Comparison of ENCODE assay signal across 16 cellular contexts in the genomic region with DNA sequence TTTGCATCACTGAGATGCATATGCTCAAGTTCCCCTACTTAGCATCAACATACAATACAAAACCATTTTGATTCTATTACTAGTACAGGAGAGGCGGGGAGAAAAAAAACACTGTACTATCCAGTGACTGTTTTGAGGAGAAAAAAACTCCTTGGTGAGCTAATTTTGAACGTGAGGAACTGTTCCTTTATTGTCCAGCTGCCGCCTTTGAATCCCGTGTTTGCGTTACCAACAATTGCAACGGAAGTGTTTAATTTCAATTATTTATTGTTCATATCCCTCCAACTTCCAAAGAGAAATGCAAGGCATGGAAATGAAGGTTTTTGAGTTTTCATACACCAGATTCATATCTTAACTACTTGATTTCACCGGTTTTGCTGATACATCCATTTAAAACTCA.
DNase-seq lines count a peak whose midpoint lies in the region; ATAC-seq and TF ChIP-seq lines count a peak whose summit lies in the region.
"Had no signal": no experiment of that assay in that cellular context is flagged by ENCODE, and none has a peak within 500 bp of the region (broad histone marks: within the 10 kb centered on the region; RNA-seq: fewer than 3 reads in every experiment).

No MANE protein-coding gene starts in this region.

- H3F3A ChIP-seq in GM23338 (replicated peaks; ENCODE audit: low read depth) = no peaks in the 10 kb centered on the region

- peaks cover 4% of the 10 kb centered on the region for H3K27me3 Mint-ChIP-seq in GM23338 (ENCODE audit: insufficient read depth, low read depth, poor library complexity)

- no peaks in the 10 kb centered on the region for H3K27me3 ChIP-seq in GM23338 (ENCODE audit: insufficient read depth)
- no peaks in the 10 kb centered on the region for H3K27me3 ChIP-seq in iPS-20b (ENCODE audit: insufficient read depth, low read length)
- no peaks in the 10 kb centered on the region for H3K27me3 ChIP-seq in osteoblast (ENCODE audit: insufficient read depth, low read length)

- H2AFZ ChIP-seq in GM23338 = peak overlapping the region; percentile 87; the same call in 1 of the 2 replicates
- H2AFZ ChIP-seq in osteoblast (ENCODE audit: low read length) = peak overlapping the region; percentile 89
- H2AFZ ChIP-seq: GM23248 had no signal

- no peaks in the 10 kb centered on the region for H3K79me2 ChIP-seq in GM23338 (replicated peaks; ENCODE audit: insufficient read depth)
- H3K79me2 ChIP-seq in osteoblast (ENCODE audit: insufficient read depth, low read length) = no peaks in the 10 kb centered on the region

- H3K4me1 ChIP-seq in GM23338 (ENCODE audit: insufficient read depth) = no peaks in the 10 kb centered on the region
- peaks cover 3% of the 10 kb centered on the region; the same call in 1 of the 2 replicates for H3K4me1 ChIP-seq in iPS-20b (ENCODE audit: insufficient read depth, low read length)
- peaks cover 3% of the 10 kb centered on the region for H3K4me1 ChIP-seq in osteoblast (ENCODE audit: insufficient read depth, low read length)

- no peak for DNase-seq in GM23338 (ENCODE audit: low spot score)
- peak; percentile 21 for DNase-seq in astrocyte of the hippocampus (ENCODE audit: low read depth, low spot score)
- no peak for DNase-seq in osteoblast (ENCODE audit: insufficient read length, low spot score, missing footprints)
- no peak for DNase-seq in nucleus accumbens (lab: John Stamatoyannopoulos, UW)
- no peak for DNase-seq in stimulated activated CD4-positive, alpha-beta T cell treated with anti-CD3 and anti-CD28 coated beads, Interleukin-2, amount 100 ng/mL, for 48 hours
- DNase-seq: CD8-positive, alpha-beta T cell; DND-41; GM23248; KBM-7; MV-4-11; NCI-H1417; NCI-H524; Right ventricle myocardium superior had no signal

- H3K9ac ChIP-seq in iPS-20b (ENCODE audit: low read depth, low read length) = peak overlapping the region; percentile 54; the same call in 1 of the 2 replicates
- H3K9ac ChIP-seq: GM23248 had no signal

- no peak overlapping the region for H3K4me3 Mint-ChIP-seq in GM23338
- H3K4me3 Mint-ChIP-seq: CD8-positive, alpha-beta T cell had no signal

- no peak for ATAC-seq in GM23338
- ATAC-seq in GM18861 (IDR thresholded peaks at IDR 0.05; ENCODE audit: unreplicated experiment) = no peak
- ATAC-seq in GM18502 (IDR thresholded peaks at IDR 0.05; ENCODE audit: poor library complexity, unreplicated experiment) = no peak
- ATAC-seq: CD8-positive, alpha-beta T cell had no signal

- H4K20me1 ChIP-seq in GM23338 (replicated peaks; ENCODE audit: insufficient read depth) (no peaks in the 10 kb centered on the region), osteoblast (ENCODE audit: insufficient read depth, low read length) (no peaks in the 10 kb centered on the region)

- H3K4me2 ChIP-seq in GM23338 (no peak overlapping the region), osteoblast (ENCODE audit: insufficient read depth, low read length) (no peak overlapping the region)

- H3K9me3 ChIP-seq in iPS-20b (ENCODE audit: insufficient read depth, low read depth, low read length) = no peaks in the 10 kb centered on the region
- no peaks in the 10 kb centered on the region for H3K9me3 ChIP-seq in osteoblast (ENCODE audit: low read depth, low read length)

- no peaks in the 10 kb centered on the region for H3K36me3 Mint-ChIP-seq in GM23338 (ENCODE audit: low read depth)
- H3K36me3 Mint-ChIP-seq: CD8-positive, alpha-beta T cell had no signal

- no peaks in the 10 kb centered on the region for H3K4me1 Mint-ChIP-seq in GM23338

- H3K36me3 ChIP-seq in GM23338 (ENCODE audit: insufficient read depth) = no peaks in the 10 kb centered on the region
- no peaks in the 10 kb centered on the region for H3K36me3 ChIP-seq in iPS-20b (ENCODE audit: insufficient read depth, low read depth, low read length)
- H3K36me3 ChIP-seq in osteoblast (ENCODE audit: insufficient read depth, low read length) = no peaks in the 10 kb centered on the region

- no peak overlapping the region for H3K4me3 ChIP-seq in GM23338
- no peak overlapping the region for H3K4me3 ChIP-seq in iPS-20b (ENCODE audit: low read length)
- no peak overlapping the region for H3K4me3 ChIP-seq in osteoblast (ENCODE audit: insufficient read depth, low read length)
- H3K4me3 ChIP-seq: GM23248 had no signal

- no peaks in the 10 kb centered on the region; the same call in 2 of the 3 replicates for H3K9me3 Mint-ChIP-seq in GM23338
- H3K9me3 Mint-ChIP-seq: CD8-positive, alpha-beta T cell had no signal

- TF ChIP-seq CTCF in GM23338 (conservative IDR thresholded peaks at IDR 0.05; ENCODE audit: low read depth in 2 of 2) (no peak), osteoblast (IDR thresholded peaks at IDR 0.05; ENCODE audit: extremely low read depth, low read depth, low read length) (no peak)

- H3K27ac Mint-ChIP-seq in GM23338 = no peak overlapping the region
- H3K27ac Mint-ChIP-seq: CD8-positive, alpha-beta T cell had no signal

- no peaks in the 10 kb centered on the region for H3K9me2 ChIP-seq in GM23338 (ENCODE audit: insufficient read depth)

- no peak overlapping the region for H3K27ac ChIP-seq in GM23338 (ENCODE audit: low read depth)
- no peak overlapping the region for H3K27ac ChIP-seq in iPS-20b (ENCODE audit: low read length)
- no peak overlapping the region for H3K27ac ChIP-seq in osteoblast (ENCODE audit: low read depth, low read length)
- H3K27ac ChIP-seq: GM23248 had no signal

TF ChIP-seq in GM23338, 12 proteins besides CTCF, POLR2A, EP300 and RAD21:
- TF ChIP-seq ZNF331 (CRISPR knock-in tag; IDR thresholded peaks at IDR 0.05; ENCODE audit: low read depth) = no peak
